20 cellular contexts compared by ENCODE assay signal in the genomic region with DNA sequence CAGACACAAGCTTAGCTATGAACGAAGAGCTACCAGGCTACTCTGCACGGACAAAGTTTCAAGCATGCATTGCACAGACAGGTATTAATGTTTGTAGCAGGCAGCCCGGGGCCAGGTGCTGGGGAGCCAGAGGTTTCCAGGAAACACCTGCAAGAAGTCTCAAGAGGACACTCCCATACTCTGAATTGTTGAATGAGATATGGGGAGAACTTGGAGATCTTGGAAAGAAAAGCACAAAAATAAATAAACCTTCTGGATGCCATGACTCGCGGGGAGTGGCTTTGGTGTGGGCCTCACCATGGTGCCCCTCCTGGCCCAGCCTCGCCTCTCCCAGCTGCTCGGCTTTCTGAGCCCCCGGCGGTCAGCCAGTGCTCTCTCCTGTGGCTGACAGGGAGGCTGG.
DNase-seq lines count a peak whose midpoint lies in the region; ATAC-seq and TF ChIP-seq lines count a peak whose summit lies in the region.
"Had no signal": no experiment of that assay in that cellular context is flagged by ENCODE, and none has a peak within 500 bp of the region (broad histone marks: within the 10 kb centered on the region; RNA-seq: fewer than 3 reads in every experiment).

No MANE protein-coding gene starts in this region.

- no peaks in the 10 kb centered on the region for H3K4me1 Mint-ChIP-seq in CD4-positive, alpha-beta memory T cell
- H3K4me1 Mint-ChIP-seq: activated T-helper 17 cell treated with anti-CD3 and anti-CD28 coated beads, Interleukin-2, amount 50 U/mL, for 72 hours; natural killer cell had no signal

- H3K9me3 ChIP-seq in left lung (no peaks in the 10 kb centered on the region), skeletal muscle tissue (ENCODE audit: control insufficient read depth in 3 of 3, low read length in 3 of 3) (no peaks in the 10 kb centered on the region)
- no peaks in the 10 kb centered on the region for H3K9me3 ChIP-seq in CD4-positive, alpha-beta memory T cell (ENCODE audit: control insufficient read depth in 1 of 2, low read length in 2 of 2)

- CTCF ChIA-PET in RWPE1 (lab: Yijun Ruan, JAX) = no interaction called here
- CTCF ChIA-PET in CD4-positive, alpha-beta memory T cell (lab: Charles Lee; ENCODE audit: partially characterized antibody) = no interaction called here

- H3K4me3 Mint-ChIP-seq in CD4-positive, alpha-beta memory T cell = no peak overlapping the region
- H3K4me3 Mint-ChIP-seq: activated T-helper 17 cell treated with anti-CD3 and anti-CD28 coated beads, Interleukin-2, amount 50 U/mL, for 72 hours; IgD-negative memory B cell; natural killer cell; T-helper 1 cell treated with Interleukin-12 subunit alpha and Interleukin-12 subunit beta and Interleukin-4 antibody, amounts not matched to agents 30 μg/mL and 1 μg/mL, for 36 hours had no signal

- no peaks in the 10 kb centered on the region for H3K9me3 Mint-ChIP-seq in CD4-positive, alpha-beta memory T cell
- H3K9me3 Mint-ChIP-seq: activated T-helper 17 cell treated with anti-CD3 and anti-CD28 coated beads, Interleukin-2, amount 50 U/mL, for 72 hours; IgD-negative memory B cell; natural killer cell; T-helper 1 cell treated with Interleukin-12 subunit alpha and Interleukin-12 subunit beta and Interleukin-4 antibody, amounts not matched to agents 30 μg/mL and 1 μg/mL, for 36 hours had no signal

- H3K27me3 ChIP-seq in HL-60 (ENCODE audit: insufficient read depth, poor library complexity, severe bottlenecking) = no peaks in the 10 kb centered on the region
- no peaks in the 10 kb centered on the region for H3K27me3 ChIP-seq in left lung
- no peaks in the 10 kb centered on the region for H3K27me3 ChIP-seq in skeletal muscle tissue (ENCODE audit: control insufficient read depth in 3 of 3, insufficient read depth in 3 of 3, low read length in 3 of 3)
- H3K27me3 ChIP-seq in CD4-positive, alpha-beta memory T cell (ENCODE audit: insufficient read depth, low read length) = no peaks in the 10 kb centered on the region

- H3K4me1 ChIP-seq in left lung (peaks cover 16 to 55% of the 10 kb centered on the region in 2 donors), skeletal muscle tissue (ENCODE audit: control insufficient read depth in 3 of 3, insufficient read depth in 3 of 3, low read length in 3 of 3) (peaks cover 54 to 60% (median 56%) of the 10 kb centered on the region in 3 donors)
- no peaks in the 10 kb centered on the region for H3K4me1 ChIP-seq in CD4-positive, alpha-beta memory T cell (ENCODE audit: insufficient read depth, low read length)

- no peak overlapping the region for H3K9ac ChIP-seq in skeletal muscle tissue (ENCODE audit: low read depth in 1 of 3, low read length in 3 of 3)

- H3K4me3 ChIP-seq in HL-60 (replicated peaks; ENCODE audit: insufficient read depth, low read length) = no peak overlapping the region
- H3K4me3 ChIP-seq in left lung = no peak overlapping the region
- H3K4me3 ChIP-seq in skeletal muscle tissue (ENCODE audit: low read length in 3 of 3) = no peak overlapping the region
- H3K4me3 ChIP-seq in CD4-positive, alpha-beta memory T cell (ENCODE audit: low read length in 2 of 2) = no peak overlapping the region

- no peak for DNase-seq in HL-60 (ENCODE audit: low read depth in 1 of 2, low spot score in 1 of 2)
- DNase-seq in RWPE1 (ENCODE audit: low spot score) = no peak
- DNase-seq in left lung = peak; percentile 56 to 80
- DNase-seq in EL = no peak
- DNase-seq in CD4-positive, alpha-beta memory T cell = no peak
- no peak for DNase-seq in sciatic nerve (ENCODE audit: low spot score)
- no peak for DNase-seq in activated T-cell treated with anti-CD3 and anti-CD28 coated beads, Interleukin-2, amount 50 U/mL, for 1 hour
- DNase-seq: effector CD8-positive, alpha-beta T cell; H7; mammary epithelial cell; MV-4-11; natural killer cell; NCI-H2029 treated with DMSO at 0.1 percent for 48 hours; NCI-H524 treated with DMSO at 0.1 percent for 48 hours; stimulated activated naive CD4-positive, alpha-beta T cell treated with Interleukin-2 at 50 U/mL for 16 hours had no signal

- intact Hi-C loops in left lung (cut with DNase I) (no loop called here), sciatic nerve (cut with DNase I) (no loop called here)
- intact Hi-C loops in CD4-positive, alpha-beta memory T cell (cut with micrococcal nuclease) = no loop called here

- H3K27ac ChIP-seq in HL-60 (replicated peaks) = peak overlapping the region; percentile 77
- H3K27ac ChIP-seq in RWPE1 = peak overlapping the region; percentile 55
- peak overlapping the region; percentile 70 to 95 for H3K27ac ChIP-seq in left lung
- peak overlapping the region; percentile 94 for H3K27ac ChIP-seq in skeletal muscle tissue (ENCODE audit: low read depth, low read length)
- H3K27ac ChIP-seq in CD4-positive, alpha-beta memory T cell (ENCODE audit: low read depth, low read length) = no peak overlapping the region

- TF ChIP-seq CTCF in HL-60 (IDR thresholded peaks at IDR 0.05; ENCODE audit: insufficient read depth, low read length) (no peak), RWPE1 (conservative IDR thresholded peaks at IDR 0.05; ENCODE audit: low read depth) (no peak), left lung (IDR thresholded peaks at IDR 0.05) (no peak)

- ATAC-seq in left lung = peak; percentile 75
- no peak for ATAC-seq in sciatic nerve
- ATAC-seq: activated T-helper 17 cell treated with anti-CD3 and anti-CD28 coated beads, Interleukin-2, amount 50 U/mL, for 72 hours; natural killer cell had no signal

- no peaks in the 10 kb centered on the region for H3K36me3 ChIP-seq in left lung
- no peaks in the 10 kb centered on the region for H3K36me3 ChIP-seq in skeletal muscle tissue (ENCODE audit: control insufficient read depth in 3 of 3, insufficient read depth in 3 of 3, low read length in 3 of 3)
- no peaks in the 10 kb centered on the region for H3K36me3 ChIP-seq in CD4-positive, alpha-beta memory T cell (ENCODE audit: insufficient read depth, low read length)

- H3K27ac Mint-ChIP-seq in CD4-positive, alpha-beta memory T cell = no peak overlapping the region
- H3K27ac Mint-ChIP-seq: activated T-helper 17 cell treated with anti-CD3 and anti-CD28 coated beads, Interleukin-2, amount 50 U/mL, for 72 hours; IgD-negative memory B cell; natural killer cell; T-helper 1 cell treated with Interleukin-12 subunit alpha and Interleukin-12 subunit beta and Interleukin-4 antibody, amounts not matched to agents 30 μg/mL and 1 μg/mL, for 36 hours had no signal

- POLR2A ChIA-PET in RWPE1 (lab: Yijun Ruan, JAX; ENCODE audit: low non-redundant PET) = no interaction called here
- POLR2A ChIA-PET in CD4-positive, alpha-beta memory T cell (lab: Charles Lee; ENCODE audit: partially characterized antibody) = no interaction called here

- peaks cover 0 to 2% of the 10 kb centered on the region in 2 donors for H3K27me3 Mint-ChIP-seq in CD4-positive, alpha-beta memory T cell
- H3K27me3 Mint-ChIP-seq: progenitor cell of endocrine pancreas had no signal

- no peaks in the 10 kb centered on the region for H3K36me3 Mint-ChIP-seq in CD4-positive, alpha-beta memory T cell
- H3K36me3 Mint-ChIP-seq: IgD-negative memory B cell, natural killer cell had no signal

Comparison
In these comparisons a context has a peak if more than half of its experiments do, and no peak if none do; other contexts are left out.
1. DNase-seq: peak in left lung (2 of 2); none in HL-60 (0 of 2), RWPE1 (single experiment), EL (single experiment), CD4-positive, alpha-beta memory T cell (0 of 5), sciatic nerve (single experiment) and activated T-cell treated with anti-CD3 and anti-CD28 coated beads, Interleukin-2, amount 50 U/mL, for 1 hour (single experiment).